ENCODE assay signal across 6 cellular contexts in the genomic region with DNA sequence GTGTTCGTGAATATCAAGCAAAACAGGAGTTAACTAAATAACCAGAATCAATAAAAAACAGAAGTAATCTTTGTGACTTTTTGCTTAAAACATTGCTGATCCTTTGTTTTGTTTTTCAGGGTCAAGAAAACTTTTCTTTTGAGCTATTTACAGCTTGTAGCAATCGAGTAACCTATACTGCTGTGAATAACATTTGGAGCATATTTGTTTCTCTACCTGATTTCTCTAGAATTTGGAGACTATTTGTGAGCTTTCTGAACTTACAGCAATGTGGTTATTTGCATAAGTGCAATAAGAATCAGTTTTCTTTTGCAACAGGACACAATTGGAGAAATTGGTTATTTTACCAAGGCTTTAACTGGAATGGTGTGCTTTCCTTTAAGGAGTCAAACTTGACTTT.
"Had no signal": no experiment of that assay in that cellular context is flagged by ENCODE, and none has a peak within 500 bp of the region (broad histone marks: within the 10 kb centered on the region; RNA-seq: fewer than 3 reads in every experiment).

No MANE protein-coding gene starts in this region.

- ATAC-seq: HCT116 had no signal

- H3K27ac ChIP-seq: GM23248 had no signal

- H3K36me3 ChIP-seq: HAP-1 had no signal

- H3K4me1 ChIP-seq: HAP-1 had no signal

- H3K4me3 ChIP-seq: GM23248, HAP-1 had no signal

- DNase-seq: GM23248, GOT3, H7, IMR-90 had no signal

- H3K9ac ChIP-seq: GM23248 had no signal

- H2AFZ ChIP-seq: GM23248 had no signal
